Comparison of ENCODE assay signal across 16 cellular contexts in genomic region chr12:104619305-104619704, GRCh38.
DNase-seq lines count a peak whose midpoint lies in the region; ATAC-seq and TF ChIP-seq lines count a peak whose summit lies in the region.
"Had no signal": no experiment of that assay in that cellular context is flagged by ENCODE, and none has a peak within 500 bp of the region (broad histone marks: within the 10 kb centered on the region; RNA-seq: fewer than 3 reads in every experiment).

No MANE protein-coding gene starts in this region.

- peak; percentile 28 for DNase-seq in natural killer cell treated with Interleukin-12 subunit alpha and Interleukin-12 subunit beta and Interleukin-15 and Interleukin-18, amount 100 ng/mL, for 72 hours (ENCODE audit: low spot score)
- DNase-seq in natural killer cell (no peak), mesendoderm (no peak), nucleus accumbens (lab: John Stamatoyannopoulos, UW) (no peak)
- DNase-seq: ACHN; BE2C; C1 segment of cervical spinal cord; Caco-2; CD4-positive, alpha-beta T cell; HCEC 1CT had no signal

- no CpG with 5 or more reads among the region's 7 CpGs for WGBS in mesendoderm (ENCODE audit: extremely low coverage, insufficient coverage, low lambda C conversion rate)

- peak overlapping the region; percentile 34 for H3K18ac ChIP-seq in mesendoderm (ENCODE audit: low read length)

- H3K4me1 Mint-ChIP-seq in natural killer cell treated with Interleukin-12 subunit alpha and Interleukin-12 subunit beta and Interleukin-15 and Interleukin-18, amount 100 ng/mL, for 72 hours (ENCODE audit: low read depth in 2 of 2), result peaks cover 38 to 61% of the 10 kb centered on the region in 2 donors
- H3K4me1 Mint-ChIP-seq in natural killer cell, result peaks cover 62 to 78% of the 10 kb centered on the region in 2 donors
- H3K4me1 Mint-ChIP-seq in activated T-helper 17 cell treated with anti-CD3 and anti-CD28 coated beads, Interleukin-2, amount 50 U/mL, for 72 hours, result peaks cover 22% of the 10 kb centered on the region

- no peak overlapping the region for H3K23ac ChIP-seq in mesendoderm (ENCODE audit: low read length)

- no peak overlapping the region for H3K9ac ChIP-seq in mesendoderm (ENCODE audit: low read length)

- intact Hi-C loops in natural killer cell (cut with micrococcal nuclease), result no loop called here

- no peak overlapping the region for H2BK5ac ChIP-seq in mesendoderm (ENCODE audit: low read length)

- H3K79me2 ChIP-seq in mesendoderm (ENCODE audit: control insufficient read depth, insufficient read depth, low read length), result no peaks in the 10 kb centered on the region

- H3K27ac ChIP-seq in mesendoderm (ENCODE audit: low read depth, low read length), result no peak overlapping the region

- no peaks in the 10 kb centered on the region for H3K9me3 Mint-ChIP-seq in natural killer cell treated with Interleukin-12 subunit alpha and Interleukin-12 subunit beta and Interleukin-15 and Interleukin-18, amount 100 ng/mL, for 72 hours
- H3K9me3 Mint-ChIP-seq in natural killer cell, result no peaks in the 10 kb centered on the region
- no peaks in the 10 kb centered on the region for H3K9me3 Mint-ChIP-seq in activated T-helper 17 cell treated with anti-CD3 and anti-CD28 coated beads, Interleukin-2, amount 50 U/mL, for 72 hours
- H3K9me3 Mint-ChIP-seq: CD4-positive, alpha-beta T cell; GM23338; IgD-negative memory B cell had no signal

- H3K27me3 Mint-ChIP-seq in natural killer cell treated with Interleukin-12 subunit alpha and Interleukin-12 subunit beta and Interleukin-15 and Interleukin-18, amount 100 ng/mL, for 72 hours, result no peaks in the 10 kb centered on the region
- no peaks in the 10 kb centered on the region for H3K27me3 Mint-ChIP-seq in natural killer cell (ENCODE audit: low read depth in 2 of 2)
- no peaks in the 10 kb centered on the region for H3K27me3 Mint-ChIP-seq in activated T-helper 17 cell treated with anti-CD3 and anti-CD28 coated beads, Interleukin-2, amount 50 U/mL, for 72 hours
- H3K27me3 Mint-ChIP-seq: CD4-positive, alpha-beta T cell; IgD-negative memory B cell had no signal

- H3K4ac ChIP-seq in mesendoderm (ENCODE audit: low read depth, low read length), result peak overlapping the region; percentile 47

- no peak overlapping the region for H3K4me2 ChIP-seq in mesendoderm (ENCODE audit: low read length)
- H3K4me2 ChIP-seq: GM23338 had no signal

- H2AK5ac ChIP-seq in mesendoderm (ENCODE audit: low read length), result no peak overlapping the region

- no peak overlapping the region for H2BK120ac ChIP-seq in mesendoderm (ENCODE audit: low read depth, low read length)

- H3K36me3 Mint-ChIP-seq in natural killer cell treated with Interleukin-12 subunit alpha and Interleukin-12 subunit beta and Interleukin-15 and Interleukin-18, amount 100 ng/mL, for 72 hours, result peaks cover 5% of the 10 kb centered on the region
- H3K36me3 Mint-ChIP-seq in natural killer cell, result no peaks in the 10 kb centered on the region
- H3K36me3 Mint-ChIP-seq in activated T-helper 17 cell treated with anti-CD3 and anti-CD28 coated beads, Interleukin-2, amount 50 U/mL, for 72 hours (ENCODE audit: low read depth), result peaks cover 5% of the 10 kb centered on the region
- H3K36me3 Mint-ChIP-seq: IgD-negative memory B cell had no signal

- no peak overlapping the region for H4K5ac ChIP-seq in mesendoderm (ENCODE audit: low read length)

- TF ChIP-seq CTCF in natural killer cell (IDR thresholded peaks at IDR 0.05), result no peak

- no peak overlapping the region for H2BK15ac ChIP-seq in mesendoderm (replicated peaks; ENCODE audit: low read depth)

- no peak overlapping the region for H3K56ac ChIP-seq in mesendoderm (ENCODE audit: low read length)

- peaks cover 7% of the 10 kb centered on the region for H3K4me1 ChIP-seq in mesendoderm (ENCODE audit: control insufficient read depth, low read depth, low read length)
- H3K4me1 ChIP-seq: Caco-2 had no signal

- H3K4me3 ChIP-seq in mesendoderm (ENCODE audit: low read length), result no peak overlapping the region
- H3K4me3 ChIP-seq: GM23338 had no signal

- no peak overlapping the region for H4K8ac ChIP-seq in mesendoderm (ENCODE audit: low read depth, low read length)

- peak overlapping the region in 1 of 2 donors; percentile 70 for H3K27ac Mint-ChIP-seq in natural killer cell treated with Interleukin-12 subunit alpha and Interleukin-12 subunit beta and Interleukin-15 and Interleukin-18, amount 100 ng/mL, for 72 hours
- H3K27ac Mint-ChIP-seq in natural killer cell, result peak overlapping the region in 1 of 2 donors; percentile 48
- H3K27ac Mint-ChIP-seq in activated T-helper 17 cell treated with anti-CD3 and anti-CD28 coated beads, Interleukin-2, amount 50 U/mL, for 72 hours, result peak overlapping the region; percentile 61
- H3K27ac Mint-ChIP-seq: CD4-positive, alpha-beta T cell; GM23338 had no signal

- H3K4me3 Mint-ChIP-seq in natural killer cell treated with Interleukin-12 subunit alpha and Interleukin-12 subunit beta and Interleukin-15 and Interleukin-18, amount 100 ng/mL, for 72 hours, result no peak overlapping the region
- H3K4me3 Mint-ChIP-seq in natural killer cell, result no peak overlapping the region
- no peak overlapping the region for H3K4me3 Mint-ChIP-seq in activated T-helper 17 cell treated with anti-CD3 and anti-CD28 coated beads, Interleukin-2, amount 50 U/mL, for 72 hours
- H3K4me3 Mint-ChIP-seq: CD4-positive, alpha-beta T cell; GM23338; IgD-negative memory B cell had no signal

- no peak for ATAC-seq in natural killer cell treated with Interleukin-12 subunit alpha and Interleukin-12 subunit beta and Interleukin-15 and Interleukin-18, amount 100 ng/mL, for 72 hours
- ATAC-seq in natural killer cell (no peak), HG03521 (IDR thresholded peaks at IDR 0.05; ENCODE audit: unreplicated experiment) (no peak), HG02623 (IDR thresholded peaks at IDR 0.05; ENCODE audit: unreplicated experiment) (no peak)
- no peak for ATAC-seq in activated T-helper 17 cell treated with anti-CD3 and anti-CD28 coated beads, Interleukin-2, amount 50 U/mL, for 72 hours (replicated peaks)
- ATAC-seq: GM23338, HepG2 had no signal

- H3K27me3 ChIP-seq in mesendoderm (ENCODE audit: insufficient read depth, low read length, poor library complexity), result no peaks in the 10 kb centered on the region
- H3K27me3 ChIP-seq: BE2C had no signal

- H3K79me1 ChIP-seq in mesendoderm (ENCODE audit: low read length), result no peaks in the 10 kb centered on the region

- H3K36me3 ChIP-seq in mesendoderm (ENCODE audit: control insufficient read depth, insufficient read depth, low read length), result no peaks in the 10 kb centered on the region
- H3K36me3 ChIP-seq: BE2C had no signal
